In genomic region chr21:21828130-21828529, GRCh38 we compare ENCODE assay signal across 28 cellular contexts.
"Had no signal": no experiment of that assay in that cellular context is flagged by ENCODE, and none has a peak within 500 bp of the region (broad histone marks: within the 10 kb centered on the region; RNA-seq: fewer than 3 reads in every experiment).

No MANE protein-coding gene starts in this region.

- H3K4me3 ChIP-seq: colonic mucosa, coronary artery, dorsolateral prefrontal cortex, esophagus muscularis mucosa, esophagus squamous epithelium, gastrocnemius medialis, gastroesophageal sphincter, heart left ventricle, heart right ventricle had no signal

- H3K36me3 ChIP-seq: colonic mucosa, esophagus muscularis mucosa, esophagus squamous epithelium, gastrocnemius medialis, gastroesophageal sphincter, heart left ventricle, heart right ventricle had no signal

- ATAC-seq: effector memory CD8-positive, alpha-beta T cell; esophagus mucosa; foreskin keratinocyte; gastrocnemius medialis; gastroesophageal sphincter; heart left ventricle; heart right ventricle had no signal

- DNase-seq: colonic mucosa; cortex of kidney; dermis blood vessel endothelial cell; dorsolateral prefrontal cortex; effector CD4-positive, alpha-beta T cell; effector CD8-positive, alpha-beta T cell; effector memory CD4-positive, alpha-beta T cell; effector memory CD8-positive, alpha-beta T cell; endodermal cell; erythroblast; esophagus squamous epithelium; foreskin fibroblast; foreskin keratinocyte; foreskin melanocyte; gastrocnemius medialis; glutamatergic neuron; head of caudate nucleus; heart left ventricle; heart right ventricle had no signal

- H3K9me3 ChIP-seq: colonic mucosa, esophagus muscularis mucosa, gastrocnemius medialis, gastroesophageal sphincter had no signal

- H3K27me3 ChIP-seq: colonic mucosa, dorsolateral prefrontal cortex, esophagus muscularis mucosa, esophagus squamous epithelium, foreskin keratinocyte, gastrocnemius medialis, gastroesophageal sphincter, heart left ventricle, heart right ventricle had no signal

- H3K27ac ChIP-seq: colonic mucosa, coronary artery, dorsolateral prefrontal cortex, epithelial cell of prostate, esophagus muscularis mucosa, esophagus squamous epithelium, foreskin keratinocyte, gastrocnemius medialis, gastroesophageal sphincter, heart left ventricle, heart right ventricle had no signal

- H3K4me1 ChIP-seq: colonic mucosa, esophagus muscularis mucosa, esophagus squamous epithelium, foreskin keratinocyte, gastrocnemius medialis, gastroesophageal sphincter, heart left ventricle, heart right ventricle had no signal

- FAIRE-seq: colon, endometrium, endothelial cell of umbilical vein, frontal cortex had no signal
